ENCODE assay signal across 17 cellular contexts in genomic region chr5:173490681-173491080, GRCh38.
DNase-seq lines count a peak whose midpoint lies in the region; ATAC-seq and TF ChIP-seq lines count a peak whose summit lies in the region.
"Had no signal": no experiment of that assay in that cellular context is flagged by ENCODE, and none has a peak within 500 bp of the region (broad histone marks: within the 10 kb centered on the region; RNA-seq: fewer than 3 reads in every experiment).

No MANE protein-coding gene starts in this region.

- ATAC-seq in HG02981 (IDR thresholded peaks at IDR 0.05; ENCODE audit: unreplicated experiment): no peak
- ATAC-seq: A549, GM23338, HCT116 had no signal

- H3K4me3 ChIP-seq in foreskin fibroblast (ENCODE audit: low read depth in 1 of 2, low read length in 2 of 2): no peak overlapping the region
- H3K4me3 ChIP-seq: A549, GM23338 had no signal

- DNase-seq in NCI-H748 (lab: John Stamatoyannopoulos, UW; ENCODE audit: unreplicated experiment): peak; percentile 18
- DNase-seq in NCI-H748 treated with DMSO at 0.1 percent for 48 hours (lab: John Stamatoyannopoulos, UW): no peak
- DNase-seq in COLO668 (lab: John Stamatoyannopoulos, UW; ENCODE audit: unreplicated experiment): peak; percentile 7
- DNase-seq in islet precursor cell: peak; percentile 32
- no peak for DNase-seq in GM10266 (ENCODE audit: extremely low spot score)
- no peak for DNase-seq in foreskin fibroblast
- DNase-seq: C1 segment of cervical spinal cord; Caco-2; CD4-positive, CD25-positive, alpha-beta regulatory T cell; CD8-positive, alpha-beta memory T cell; H7; HFFc6; KG1 had no signal

- TF ChIP-seq CTCF in GM10266 (IDR thresholded peaks at IDR 0.05; ENCODE audit: control insufficient read depth, insufficient read depth, low read depth, missing control alignments) (no peak), foreskin fibroblast (IDR thresholded peaks at IDR 0.05; ENCODE audit: low read depth, low read length) (no peak)

Comparison
In these comparisons a context has a peak if more than half of its experiments do, and no peak if none do; other contexts are left out.
1. DNase-seq: peak in NCI-H748 (single experiment), COLO668 (single experiment) and islet precursor cell (single experiment); none in NCI-H748 treated with DMSO at 0.1 percent for 48 hours (single experiment), GM10266 (single experiment) and foreskin fibroblast (0 of 2).